ENCODE assay signal across 9 cellular contexts in genomic region chrX:40177489-40177888, GRCh38.
DNase-seq lines count a peak whose midpoint lies in the region; ATAC-seq and TF ChIP-seq lines count a peak whose summit lies in the region.
"Had no signal": no experiment of that assay in that cellular context is flagged by ENCODE, and none has a peak within 500 bp of the region (broad histone marks: within the 10 kb centered on the region; RNA-seq: fewer than 3 reads in every experiment).

No MANE protein-coding gene starts in this region.

- no peak overlapping the region for H2BK120ac ChIP-seq in neuronal stem cell (ENCODE audit: low read depth, low read length)

- H3K36me3 Mint-ChIP-seq in Caco-2 (ENCODE audit: insufficient read depth, unreplicated experiment) = no peaks in the 10 kb centered on the region

- no peaks in the 10 kb centered on the region for H3K9me2 ChIP-seq in Karpas-422 (replicated peaks; ENCODE audit: insufficient read depth, low read length)

- H3K4me2 ChIP-seq in Karpas-422 (ENCODE audit: low read depth, low read length, poor library complexity, severe bottlenecking) = peak overlapping the region; percentile 58
- H3K4me2 ChIP-seq in parathyroid adenoma (ENCODE audit: low read length) = peak overlapping the region; percentile 65
- no peak overlapping the region for H3K4me2 ChIP-seq in neuronal stem cell (ENCODE audit: insufficient read depth, low read length, poor library complexity, severe bottlenecking)

- ATAC-seq in GM21515 (IDR thresholded peaks at IDR 0.05; ENCODE audit: unreplicated experiment) = no peak
- ATAC-seq in HG02938 (IDR thresholded peaks at IDR 0.05; ENCODE audit: unreplicated experiment) = no peak

- H3K36me3 ChIP-seq in Caco-2 (ENCODE audit: control insufficient read depth, insufficient read depth, low read length) (no peaks in the 10 kb centered on the region), Karpas-422 (ENCODE audit: insufficient read depth, low read length) (no peaks in the 10 kb centered on the region), parathyroid adenoma (ENCODE audit: control insufficient read depth, insufficient read depth, low read length) (no peaks in the 10 kb centered on the region), neuronal stem cell (replicated peaks in 1 of 2; ENCODE audit: control insufficient read depth in 2 of 2, insufficient read depth in 2 of 2, low read length in 2 of 2) (no peaks in the 10 kb centered on the region)

- H3K23ac ChIP-seq in neuronal stem cell (ENCODE audit: low read depth, low read length, poor library complexity) = no peak overlapping the region

- intact Hi-C loops in Caco-2 (cut with micrococcal nuclease; ENCODE audit: unreplicated experiment) = no loop called here
- intact Hi-C loops in dorsolateral prefrontal cortex (cut with DNase I) = loop anchor here in 1 of 2 donors (2.0 to 5.0 kb wide), 2 partner anchors 23 to 80 kb away; partner anchors contain the start of gene BCOR

- H2AFZ ChIP-seq in Karpas-422 (ENCODE audit: low read length) (no peak overlapping the region), parathyroid adenoma (no peak overlapping the region), neuronal stem cell (ENCODE audit: low read length) (no peak overlapping the region)

- no peak overlapping the region for H3K18ac ChIP-seq in neuronal stem cell (ENCODE audit: low read length)

- no peak overlapping the region for H4K8ac ChIP-seq in neuronal stem cell (ENCODE audit: low read depth, low read length)

- no peak overlapping the region for H2BK5ac ChIP-seq in neuronal stem cell (ENCODE audit: low read length)

- H3K9me3 ChIP-seq in Caco-2 (no peaks in the 10 kb centered on the region), Karpas-422 (ENCODE audit: low read length) (no peaks in the 10 kb centered on the region), parathyroid adenoma (ENCODE audit: control insufficient read depth, low read length) (no peaks in the 10 kb centered on the region), neuronal stem cell (replicated peaks in 1 of 2; ENCODE audit: control insufficient read depth in 2 of 2, insufficient read depth in 1 of 2, low read depth in 1 of 2, low read length in 2 of 2) (peaks cover 0 to 2% of the 10 kb centered on the region in 2 donors)

- H3K4me1 ChIP-seq in Caco-2 = peaks cover 11% of the 10 kb centered on the region
- H3K4me1 ChIP-seq in Karpas-422 (ENCODE audit: low read length) = peaks cover 32% of the 10 kb centered on the region
- peaks cover 15% of the 10 kb centered on the region for H3K4me1 ChIP-seq in parathyroid adenoma
- peaks cover 1 to 2% of the 10 kb centered on the region in 2 donors for H3K4me1 ChIP-seq in neuronal stem cell (ENCODE audit: control insufficient read depth in 2 of 2, insufficient read depth in 1 of 2, low read depth in 1 of 2, low read length in 2 of 2)

- H3K4me3 ChIP-seq in Caco-2 (ENCODE audit: low read depth, low read length) = peak overlapping the region; percentile 59
- H3K4me3 ChIP-seq in Karpas-422 (ENCODE audit: low read length) = peak overlapping the region; percentile 71
- H3K4me3 ChIP-seq in dorsolateral prefrontal cortex = peak overlapping the region in 9 of 59 donors; percentile 53 to 72 (median 68)
- H3K4me3 ChIP-seq in parathyroid adenoma (ENCODE audit: low read depth, low read length) = peak overlapping the region; percentile 66
- peak overlapping the region in 1 of 2 donors; percentile 46 for H3K4me3 ChIP-seq in neuronal stem cell (ENCODE audit: low read length in 2 of 2)

- H3K9ac ChIP-seq in Karpas-422 (ENCODE audit: low read length) = peak overlapping the region; percentile 90
- no peak overlapping the region for H3K9ac ChIP-seq in parathyroid adenoma
- H3K9ac ChIP-seq in neuronal stem cell (ENCODE audit: low read depth, low read length, poor library complexity) = no peak overlapping the region

- TF ChIP-seq CTCF in Caco-2 (IDR thresholded peaks at IDR 0.05; ENCODE audit: insufficient read depth in 1 of 2, low read depth in 1 of 2, low read length in 1 of 2, severe bottlenecking in 1 of 2, unreplicated experiment in 1 of 2) (no peak), dorsolateral prefrontal cortex (IDR thresholded peaks at IDR 0.05 in 54 of 56, conservative IDR thresholded peaks at IDR 0.05 in 2 of 56; ENCODE audit: low read depth in 1 of 56, partially characterized antibody in 56 of 56) (no peak), parathyroid adenoma (IDR thresholded peaks at IDR 0.05) (no peak)

- POLR2A ChIA-PET in Caco-2 (lab: Charles Lee) = interaction anchor here (0.6 kb wide), 1 partner anchor 164 kb away, joined by 3 read pairs; no protein-coding TSS in a partner anchor

- H2BK12ac ChIP-seq in neuronal stem cell (ENCODE audit: low read length) = no peak overlapping the region

- no peak overlapping the region for H3K4ac ChIP-seq in neuronal stem cell (ENCODE audit: low read length)

- peak overlapping the region; percentile 82 for H3K27ac Mint-ChIP-seq in Caco-2 (ENCODE audit: unreplicated experiment)

- H3K27ac ChIP-seq in Karpas-422 (ENCODE audit: low read length) = no peak overlapping the region
- H3K27ac ChIP-seq in dorsolateral prefrontal cortex = peak overlapping the region in 43 of 59 donors; percentile 9 to 97 (median 91)
- peak overlapping the region; percentile 98 for H3K27ac ChIP-seq in parathyroid adenoma
- H3K27ac ChIP-seq in neuronal stem cell (replicated peaks; ENCODE audit: low read length) = no peak overlapping the region

- BruUV-seq in Caco-2 (replicated peaks; lab: Mats Ljungman, UMichigan) = TSS peak; percentile 31

- H3K4me1 Mint-ChIP-seq in Caco-2 (ENCODE audit: low read depth, unreplicated experiment) = no peaks in the 10 kb centered on the region

- H3K27me3 ChIP-seq in Caco-2 (replicated peaks; ENCODE audit: control insufficient read depth, insufficient read depth, low read length) (no peaks in the 10 kb centered on the region), Karpas-422 (ENCODE audit: low read length) (no peaks in the 10 kb centered on the region), dorsolateral prefrontal cortex (peaks cover 0 to 95% (median 40%) of the 10 kb centered on the region in 45 donors), parathyroid adenoma (ENCODE audit: control insufficient read depth, insufficient read depth, low read length) (no peaks in the 10 kb centered on the region), neuronal stem cell (ENCODE audit: control insufficient read depth in 3 of 3, insufficient read depth in 3 of 3, low read depth in 1 of 3, low read length in 3 of 3) (peaks cover 0 to 14% (median 5%) of the 10 kb centered on the region in 3 experiments)

- no peak overlapping the region for H2BK15ac ChIP-seq in neuronal stem cell (ENCODE audit: low read length)

- H3K79me1 ChIP-seq in neuronal stem cell (ENCODE audit: low read depth, low read length) = no peaks in the 10 kb centered on the region

- peak overlapping the region; percentile 87 for H3K4me3 Mint-ChIP-seq in Caco-2 (ENCODE audit: unreplicated experiment)

- DNase-seq in Caco-2 (no peak), Karpas-422 (no peak), dorsolateral prefrontal cortex (no peak), NCI-H146 (lab: John Stamatoyannopoulos, UW) (no peak), neuronal stem cell (ENCODE audit: low spot score) (no peak)
- DNase-seq: NCI-H345 had no signal

- no peaks in the 10 kb centered on the region for H3K9me3 Mint-ChIP-seq in Caco-2 (ENCODE audit: unreplicated experiment)

- H4K20me1 ChIP-seq in Karpas-422 (ENCODE audit: insufficient read depth, low read depth, low read length) = no peaks in the 10 kb centered on the region

- no peaks in the 10 kb centered on the region for H3K27me3 Mint-ChIP-seq in Caco-2 (ENCODE audit: insufficient read depth, unreplicated experiment)

- H2AK5ac ChIP-seq in neuronal stem cell (ENCODE audit: low read depth, low read length) = no peak overlapping the region

- H3K79me2 ChIP-seq in Karpas-422 (ENCODE audit: low read length) (no peaks in the 10 kb centered on the region), parathyroid adenoma (no peaks in the 10 kb centered on the region)

- CTCF ChIA-PET in Caco-2 (lab: Charles Lee) = interaction anchor here (0.6 kb wide), 1 partner anchor 86 kb away, joined by 5 read pairs; no protein-coding TSS in a partner anchor

- H4K91ac ChIP-seq in neuronal stem cell (ENCODE audit: low read depth, low read length, poor library complexity) = no peak overlapping the region

- no CpG with 5 or more reads among the region's 2 CpGs for WGBS in neuronal stem cell (ENCODE audit: extremely low coverage in 2 of 2, insufficient read length in 2 of 2, insufficient replicate concordance in 1 of 2), 2 donors

- no peak overlapping the region for H3K14ac ChIP-seq in neuronal stem cell (ENCODE audit: low read length)

Comparison
In these comparisons a context has a peak if more than half of its experiments do, and no peak if none do; other contexts are left out.
1. H3K27ac ChIP-seq: peak in dorsolateral prefrontal cortex (43 of 59) and parathyroid adenoma (single experiment); none in Karpas-422 (single experiment) and neuronal stem cell (single experiment).